In genomic region chr5:166370928-166371690, GRCh38 we compare ENCODE assay signal across 9 cellular contexts.
DNase-seq lines count a peak whose midpoint lies in the region; ATAC-seq, FAIRE-seq and TF ChIP-seq lines count a peak whose summit lies in the region.
"Had no signal": no experiment of that assay in that cellular context is flagged by ENCODE, and none has a peak within 500 bp of the region (broad histone marks: within the 10 kb centered on the region; RNA-seq: fewer than 3 reads in every experiment).

No MANE protein-coding gene starts in this region.

- intact Hi-C loops in OCI-LY7 (cut with micrococcal nuclease; ENCODE audit: unreplicated experiment) = no loop called here

- H3K36me3 ChIP-seq in OCI-LY7 (ENCODE audit: insufficient read depth, low read length) = no peaks in the 10 kb centered on the region
- H3K36me3 ChIP-seq in fibroblast of lung (ENCODE audit: control insufficient read depth, insufficient read depth, low read length) = no peaks in the 10 kb centered on the region

- TF ChIP-seq CTCF in OCI-LY7 (conservative IDR thresholded peaks at IDR 0.05; ENCODE audit: low read length) (no peak), fibroblast of lung (conservative IDR thresholded peaks at IDR 0.05 in 1 of 2, IDR thresholded peaks at IDR 0.05 in 1 of 2; ENCODE audit: low read depth in 1 of 2, low read length in 2 of 2) (no peak)

- no peaks in the 10 kb centered on the region for H4K20me1 ChIP-seq in OCI-LY7 (ENCODE audit: insufficient read depth, low read length)
- H4K20me1 ChIP-seq in fibroblast of lung (ENCODE audit: control insufficient read depth, extremely low read depth, insufficient read depth, low read length) = no peaks in the 10 kb centered on the region

- H3K4me3 ChIP-seq in OCI-LY7 (ENCODE audit: low read depth, low read length, poor library complexity, severe bottlenecking) = peak overlapping the region; percentile 29
- peak overlapping the region in 3 of 4 experiments; percentile 12 to 43 (median 36) for H3K4me3 ChIP-seq in fibroblast of lung (replicated peaks in 1 of 4; ENCODE audit: control extremely low read depth in 1 of 4, insufficient read depth in 1 of 4, low read depth in 3 of 4, low read length in 4 of 4)

- H3K9me2 ChIP-seq in OCI-LY7 (ENCODE audit: insufficient read depth, low read length) = no peaks in the 10 kb centered on the region

- H3K9ac ChIP-seq in fibroblast of lung (ENCODE audit: insufficient read depth, low read length) = no peak overlapping the region

- no peaks in the 10 kb centered on the region for H3K4me1 ChIP-seq in OCI-LY7 (ENCODE audit: insufficient read depth, low read length, poor library complexity, severe bottlenecking)
- H3K4me1 ChIP-seq in fibroblast of lung (ENCODE audit: control insufficient read depth, extremely low read depth, insufficient read depth, low read length) = no peaks in the 10 kb centered on the region

- H3K27ac ChIP-seq in OCI-LY7 (ENCODE audit: low read depth, low read length, poor library complexity, severe bottlenecking) (no peak overlapping the region), fibroblast of lung (ENCODE audit: insufficient read depth, low read length) (no peak overlapping the region)

- H3K27me3 ChIP-seq in fibroblast of lung (ENCODE audit: control insufficient read depth, insufficient read depth, low read length) = no peaks in the 10 kb centered on the region

- DNase-seq in NCI-H510A treated with DMSO at 0.1 percent for 48 hours (lab: John Stamatoyannopoulos, UW) = peak; percentile 9
- DNase-seq in NCI-H510A (lab: John Stamatoyannopoulos, UW) = no peak
- no peak for DNase-seq in OCI-LY7 (ENCODE audit: low spot score)
- DNase-seq in fibroblast of lung (ENCODE audit: low read depth in 2 of 2) = peak in 1 of 2 donors; percentile 47
- peak; percentile 10 for DNase-seq in stromal cell of bone marrow (ENCODE audit: low read depth)
- no peak for DNase-seq in frontal cortex (ENCODE audit: low spot score in 2 of 2)
- no peak for DNase-seq in OCI-M2 (lab: John Stamatoyannopoulos, UW; ENCODE audit: unreplicated experiment)
- DNase-seq: NCI-H2107 had no signal

- H3K79me2 ChIP-seq in OCI-LY7 (ENCODE audit: insufficient read depth, low read depth, low read length) (no peaks in the 10 kb centered on the region), fibroblast of lung (ENCODE audit: control insufficient read depth, insufficient read depth, low read length) (no peaks in the 10 kb centered on the region)

- H3K4me2 ChIP-seq in OCI-LY7 (ENCODE audit: low read length) = peak overlapping the region; percentile 16; the same call in 1 of the 2 replicates
- H3K4me2 ChIP-seq in fibroblast of lung (ENCODE audit: extremely low read depth, insufficient read depth, low read length) = peak overlapping the region; percentile 59

- H3K9me3 ChIP-seq in OCI-LY7 (ENCODE audit: low read length) (no peaks in the 10 kb centered on the region), fibroblast of lung (ENCODE audit: control insufficient read depth, insufficient read depth, low read depth, low read length) (no peaks in the 10 kb centered on the region)

- POLR2A ChIA-PET in OCI-LY7 (lab: Charles Lee) = interaction anchor here (0.6 to 0.7 kb wide), 2 partner anchors 71 to 1981 kb away, joined by 3 to 4 read pairs; no protein-coding TSS in a partner anchor

- peak overlapping the region; percentile 64 for H2AFZ ChIP-seq in OCI-LY7 (ENCODE audit: low read length)
- peak overlapping the region; percentile 46 for H2AFZ ChIP-seq in fibroblast of lung (ENCODE audit: low read length)

- CTCF ChIA-PET in OCI-LY7 (lab: Charles Lee; ENCODE audit: unreplicated experiment) = no interaction called here

- ATAC-seq in GM18873 (IDR thresholded peaks at IDR 0.05; ENCODE audit: low FRiP score, unreplicated experiment) = no peak

- no peak for FAIRE-seq in frontal cortex (lab: Jason Lieb, UNC)

- BruUV-seq in OCI-LY7 (replicated peaks; lab: Mats Ljungman, UMichigan) = no TSS peak

Comparison
In these comparisons a context has a peak if more than half of its experiments do, and no peak if none do; other contexts are left out.
1. DNase-seq: peak in NCI-H510A treated with DMSO at 0.1 percent for 48 hours (single experiment) and stromal cell of bone marrow (single experiment); none in NCI-H510A (single experiment), OCI-LY7 (single experiment), frontal cortex (0 of 2) and OCI-M2 (single experiment).